Comparison of ENCODE assay signal across 8 cellular contexts in genomic region chr14:105415481-105416428, GRCh38. TPM values are rescaled to one million over a fixed set of nuclear protein-coding genes. Genes with fewer than 3 reads are reported as not detected.
A peak's percentile ranks its signal among the peaks of the same experiment; 100 is the strongest.
DNase-seq lines count a peak whose midpoint lies in the region; ATAC-seq and TF ChIP-seq lines count a peak whose summit lies in the region.

No MANE protein-coding gene starts in this region.

- TF ChIP-seq CTCF in suprapubic skin (IDR thresholded peaks at IDR 0.05): no peak

- H3K4me1 ChIP-seq in suprapubic skin: peaks cover 38% of the 10 kb centered on the region

- H3K4me3 ChIP-seq in suprapubic skin: peak overlapping the region; percentile 62

- H3K27ac ChIP-seq in suprapubic skin: no peak overlapping the region

- peaks cover 11% of the 10 kb centered on the region for H3K27me3 ChIP-seq in suprapubic skin

- intact Hi-C loops in activated T-helper 1 cell treated with anti-CD3 and anti-CD28 coated beads, Interleukin-12 subunit alpha, Interleukin-12 subunit beta, Interleukin-2, Interleukin-4 antibody, amounts not matched to agents 30 ng/mL and 10 ng/mL and 1 ng/mL, durations not matched to agents 14 hours and 24 hours and 36 hours (cut with micrococcal nuclease): loop anchor here (1.0 to 5.0 kb wide), 5 partner anchors 17 to 323 kb away; partner anchors contain the start of genes TEDC1 and TEX22

- H3K27me3 Mint-ChIP-seq in activated T-cell treated with anti-CD3 and anti-CD28 coated beads, Interleukin-2, amount 50 U/mL, for 4 hours (ENCODE audit: low read depth): peaks cover 21% of the 10 kb centered on the region
- peaks cover 12% of the 10 kb centered on the region for H3K27me3 Mint-ChIP-seq in activated T-helper 1 cell treated with anti-CD3 and anti-CD28 coated beads, Interleukin-12 subunit alpha, Interleukin-12 subunit beta, Interleukin-2, Interleukin-4 antibody, amounts not matched to agents 30 ng/mL and 10 ng/mL and 1 ng/mL, durations not matched to agents 14 hours and 24 hours and 36 hours (ENCODE audit: insufficient read depth)
- H3K27me3 Mint-ChIP-seq in immature natural killer cell (ENCODE audit: low read depth in 3 of 3): peaks cover 7 to 14% (median 10%) of the 10 kb centered on the region in 3 donors

- no peaks in the 10 kb centered on the region for H3K9me3 ChIP-seq in suprapubic skin

- no peak for TF ChIP-seq POLR2A in suprapubic skin (IDR thresholded peaks at IDR 0.05)

- DNase-seq in activated T-cell treated with anti-CD3 and anti-CD28 coated beads, Interleukin-2, amount 50 U/mL, for 4 hours: no peak
- DNase-seq in activated T-cell treated with anti-CD3 and anti-CD28 coated beads for 4 hours: no peak
- DNase-seq in activated T-helper 1 cell treated with anti-CD3 and anti-CD28 coated beads, Interleukin-12 subunit alpha, Interleukin-12 subunit beta, Interleukin-2, Interleukin-4 antibody, amounts not matched to agents 30 ng/mL and 10 ng/mL and 1 ng/mL, durations not matched to agents 14 hours and 24 hours and 36 hours (ENCODE audit: low spot score): no peak
- DNase-seq in immature natural killer cell: no peak
- DNase-seq in suprapubic skin (ENCODE audit: low spot score in 2 of 2): no peak
- no peak for DNase-seq in ureter (ENCODE audit: low spot score)
- DNase-seq in NCI-H1092 (lab: John Stamatoyannopoulos, UW): no peak

- no peaks in the 10 kb centered on the region for H3K36me3 Mint-ChIP-seq in activated T-cell treated with anti-CD3 and anti-CD28 coated beads, Interleukin-2, amount 50 U/mL, for 4 hours (ENCODE audit: insufficient read depth)
- no peaks in the 10 kb centered on the region for H3K36me3 Mint-ChIP-seq in activated T-helper 1 cell treated with anti-CD3 and anti-CD28 coated beads, Interleukin-12 subunit alpha, Interleukin-12 subunit beta, Interleukin-2, Interleukin-4 antibody, amounts not matched to agents 30 ng/mL and 10 ng/mL and 1 ng/mL, durations not matched to agents 14 hours and 24 hours and 36 hours (ENCODE audit: low read depth)
- H3K36me3 Mint-ChIP-seq in immature natural killer cell: no peaks in the 10 kb centered on the region

- H3K36me3 ChIP-seq in suprapubic skin: no peaks in the 10 kb centered on the region

- no peak for ATAC-seq in activated T-cell treated with anti-CD3 and anti-CD28 coated beads, Interleukin-2, amount 50 U/mL, for 4 hours
- ATAC-seq in GM19452 (IDR thresholded peaks at IDR 0.05; ENCODE audit: unreplicated experiment): no peak

- H3K27ac Mint-ChIP-seq in activated T-helper 1 cell treated with anti-CD3 and anti-CD28 coated beads, Interleukin-12 subunit alpha, Interleukin-12 subunit beta, Interleukin-2, Interleukin-4 antibody, amounts not matched to agents 30 ng/mL and 10 ng/mL and 1 ng/mL, durations not matched to agents 14 hours and 24 hours and 36 hours: no peak overlapping the region
- H3K27ac Mint-ChIP-seq in immature natural killer cell: peak overlapping the region in 2 of 6 donors; percentile 20 to 71

- WGBS in suprapubic skin: 88% methylated on average over 25 of the region's 25 CpGs

- no peaks in the 10 kb centered on the region for H3K9me3 Mint-ChIP-seq in activated T-cell treated with anti-CD3 and anti-CD28 coated beads, Interleukin-2, amount 50 U/mL, for 4 hours
- no peaks in the 10 kb centered on the region for H3K9me3 Mint-ChIP-seq in activated T-helper 1 cell treated with anti-CD3 and anti-CD28 coated beads, Interleukin-12 subunit alpha, Interleukin-12 subunit beta, Interleukin-2, Interleukin-4 antibody, amounts not matched to agents 30 ng/mL and 10 ng/mL and 1 ng/mL, durations not matched to agents 14 hours and 24 hours and 36 hours
- H3K9me3 Mint-ChIP-seq in immature natural killer cell: no peaks in the 10 kb centered on the region

- peak overlapping the region; percentile 72 for H3K4me3 Mint-ChIP-seq in activated T-cell treated with anti-CD3 and anti-CD28 coated beads, Interleukin-2, amount 50 U/mL, for 4 hours
- H3K4me3 Mint-ChIP-seq in activated T-helper 1 cell treated with anti-CD3 and anti-CD28 coated beads, Interleukin-12 subunit alpha, Interleukin-12 subunit beta, Interleukin-2, Interleukin-4 antibody, amounts not matched to agents 30 ng/mL and 10 ng/mL and 1 ng/mL, durations not matched to agents 14 hours and 24 hours and 36 hours: peak overlapping the region; percentile 79
- peak overlapping the region; percentile 63 to 86 (median 74) for H3K4me3 Mint-ChIP-seq in immature natural killer cell

- TF ChIP-seq EP300 in suprapubic skin (IDR thresholded peaks at IDR 0.05): no peak

- H3K4me1 Mint-ChIP-seq in activated T-cell treated with anti-CD3 and anti-CD28 coated beads, Interleukin-2, amount 50 U/mL, for 4 hours (ENCODE audit: low read depth): peaks cover 13% of the 10 kb centered on the region
- peaks cover 5% of the 10 kb centered on the region for H3K4me1 Mint-ChIP-seq in activated T-helper 1 cell treated with anti-CD3 and anti-CD28 coated beads, Interleukin-12 subunit alpha, Interleukin-12 subunit beta, Interleukin-2, Interleukin-4 antibody, amounts not matched to agents 30 ng/mL and 10 ng/mL and 1 ng/mL, durations not matched to agents 14 hours and 24 hours and 36 hours (ENCODE audit: low read depth)
- peaks cover 9 to 12% of the 10 kb centered on the region in 2 donors for H3K4me1 Mint-ChIP-seq in immature natural killer cell

RNA-seq across cellular contexts. Expression of gene MTA1, which starts 3.9 kb away (rescaled TPM):
- 100 to 1,000 TPM; 154 to 166 (median 154) TPM for total RNA-seq in activated T-cell treated with anti-CD3 and anti-CD28 coated beads, Interleukin-2, amount 50 U/mL, for 4 hours
- total RNA-seq in activated T-helper 1 cell treated with anti-CD3 and anti-CD28 coated beads, Interleukin-12 subunit alpha, Interleukin-12 subunit beta, Interleukin-2, Interleukin-4 antibody, amounts not matched to agents 30 ng/mL and 10 ng/mL and 1 ng/mL, durations not matched to agents 14 hours and 24 hours and 36 hours: 173 and 181 TPM in 2 replicates
- 1 to 10 TPM in 2 of 3 donors, under 1 TPM in 1; 0.82 to 3.0 (median 2.8) TPM for polyA plus RNA-seq in immature natural killer cell
- total RNA-seq in suprapubic skin (100 to 1,000 TPM in 1 of 4 donors, 10 to 100 TPM in 3; 38.1 to 107 (median 59.5) TPM), ureter (169 TPM)

RNA-seq across cellular contexts. Expression of gene TEX22, which starts 17.4 kb away (rescaled TPM):
- 1 to 10 TPM in 2 of 3 donors, under 1 TPM in 1; 0.71 to 1.7 (median 1.2) TPM for total RNA-seq in activated T-cell treated with anti-CD3 and anti-CD28 coated beads, Interleukin-2, amount 50 U/mL, for 4 hours
- total RNA-seq in activated T-helper 1 cell treated with anti-CD3 and anti-CD28 coated beads, Interleukin-12 subunit alpha, Interleukin-12 subunit beta, Interleukin-2, Interleukin-4 antibody, amounts not matched to agents 30 ng/mL and 10 ng/mL and 1 ng/mL, durations not matched to agents 14 hours and 24 hours and 36 hours: 7.4 and 9.1 TPM in 2 replicates
- polyA plus RNA-seq in immature natural killer cell: 1 to 10 TPM in 1 of 3 donors, under 1 TPM in 2; 0.52 to 1.0 (median 0.79) TPM
- total RNA-seq in suprapubic skin: under 1 TPM in 1 of 4 donors, not detected in 3; 0.80 TPM
- total RNA-seq in ureter: 6.2 TPM

RNA-seq across cellular contexts. Expression of gene CRIP2, which starts 58.9 kb away (rescaled TPM):
- total RNA-seq in activated T-cell treated with anti-CD3 and anti-CD28 coated beads, Interleukin-2, amount 50 U/mL, for 4 hours: 1 to 10 TPM in 1 of 3 donors, under 1 TPM in 2; 0.90 to 1.4 (median 0.91) TPM
- not detected in 2 replicates for total RNA-seq in activated T-helper 1 cell treated with anti-CD3 and anti-CD28 coated beads, Interleukin-12 subunit alpha, Interleukin-12 subunit beta, Interleukin-2, Interleukin-4 antibody, amounts not matched to agents 30 ng/mL and 10 ng/mL and 1 ng/mL, durations not matched to agents 14 hours and 24 hours and 36 hours
- polyA plus RNA-seq in immature natural killer cell: 10 to 100 TPM in 2 of 3 donors, 1 to 10 TPM in 1; 5.7 to 30.2 (median 18.1) TPM
- 100 to 1,000 TPM in 2 of 4 donors, 10 to 100 TPM in 2; 70.7 to 140 (median 104) TPM for total RNA-seq in suprapubic skin
- total RNA-seq in ureter: 186 TPM

Comparison
In these comparisons a context has a peak if more than half of its experiments do, and no peak if none do; other contexts are left out.
1. RNA of gene CRIP2, which starts 58.9 kb away (total RNA-seq): 186 TPM in ureter (single experiment) and 70.7 to 140 TPM in suprapubic skin; 0.90 to 1.4 TPM in activated T-cell treated with anti-CD3 and anti-CD28 coated beads, Interleukin-2, amount 50 U/mL, for 4 hours and not detected in activated T-helper 1 cell treated with anti-CD3 and anti-CD28 coated beads, Interleukin-12 subunit alpha, Interleukin-12 subunit beta, Interleukin-2, Interleukin-4 antibody, amounts not matched to agents 30 ng/mL and 10 ng/mL and 1 ng/mL, durations not matched to agents 14 hours and 24 hours and 36 hours; every median in the first group is over 10 times any median in the second.
2. Peak in every context shown above with its lines, with median percentiles within 50 percentile points of each other: H3K4me3 Mint-ChIP-seq.